Comparison of ENCODE assay signal across 8 cellular contexts in the genomic region with DNA sequence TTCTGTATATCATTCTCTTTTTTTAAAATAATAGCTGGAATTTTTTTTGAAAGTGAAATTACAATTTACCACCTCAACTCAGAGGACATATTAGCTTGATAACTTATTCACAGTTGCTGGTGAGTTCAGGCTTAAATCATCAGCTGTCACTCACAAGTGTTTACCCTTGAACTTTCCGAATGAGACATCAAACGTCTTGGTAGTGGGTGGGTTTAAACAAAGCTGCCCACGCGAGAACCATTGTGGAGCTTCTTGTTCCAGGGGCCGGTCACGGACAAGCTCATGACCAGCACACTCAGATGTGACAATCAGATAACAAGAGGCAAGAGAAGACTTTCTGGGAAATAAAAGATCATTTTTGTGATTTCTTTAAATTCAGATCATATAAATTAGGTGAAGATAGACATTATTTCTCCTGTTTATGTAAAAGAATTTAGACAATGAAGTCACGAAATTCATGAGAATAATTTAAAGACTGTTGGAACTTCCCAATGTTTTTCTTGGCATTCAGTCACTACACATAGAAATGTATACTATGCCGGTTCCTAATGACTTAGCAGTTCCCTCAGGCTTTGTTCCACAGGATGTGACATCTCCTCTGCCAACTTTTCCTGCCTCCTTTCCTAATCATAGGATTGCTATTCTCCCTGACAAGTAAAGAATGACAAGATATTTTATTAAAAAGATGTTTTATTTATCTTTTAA. TPM values are rescaled to one million over a fixed set of nuclear protein-coding genes. Genes with fewer than 3 reads are reported as not detected.
DNase-seq lines count a peak whose midpoint lies in the region; ATAC-seq, FAIRE-seq and TF ChIP-seq lines count a peak whose summit lies in the region.

No MANE protein-coding gene starts in this region.

- H3K4me3 Mint-ChIP-seq in osteocyte (ENCODE audit: unreplicated experiment) (peak overlapping the region; percentile 70), glutamatergic neuron (ENCODE audit: unreplicated experiment) (no peak overlapping the region)

- H3K36me3 Mint-ChIP-seq in osteocyte (ENCODE audit: unreplicated experiment) = peaks cover under 1% of the 10 kb centered on the region
- peaks cover 6% of the 10 kb centered on the region for H3K36me3 Mint-ChIP-seq in glutamatergic neuron (ENCODE audit: unreplicated experiment)

- no peaks in the 10 kb centered on the region for H3K27me3 ChIP-seq in endothelial cell of umbilical vein (ENCODE audit: control insufficient read depth in 2 of 2, insufficient read depth in 2 of 2, low read length in 2 of 2)

- H3K27me3 Mint-ChIP-seq in osteocyte (ENCODE audit: unreplicated experiment) = no peaks in the 10 kb centered on the region
- peaks cover 7% of the 10 kb centered on the region for H3K27me3 Mint-ChIP-seq in glutamatergic neuron (ENCODE audit: unreplicated experiment)

- no peaks in the 10 kb centered on the region for H3K79me2 ChIP-seq in endothelial cell of umbilical vein (ENCODE audit: control insufficient read depth, insufficient read depth, low read length)

- H3K27ac Mint-ChIP-seq in osteocyte (ENCODE audit: unreplicated experiment) (peak overlapping the region; percentile 98), glutamatergic neuron (ENCODE audit: unreplicated experiment) (no peak overlapping the region)

- peaks cover 60% of the 10 kb centered on the region for H3K4me1 ChIP-seq in endothelial cell of umbilical vein (ENCODE audit: control insufficient read depth, extremely low read depth, insufficient read depth, low read length)

- TF ChIP-seq CTCF in GM10248 (IDR thresholded peaks at IDR 0.05; ENCODE audit: control extremely low read depth, extremely low read depth, low read depth, missing control alignments) (no peak), endothelial cell of umbilical vein (IDR thresholded peaks at IDR 0.05; ENCODE audit: extremely low read depth in 1 of 2, insufficient read depth in 1 of 2, low read depth in 1 of 2, low read length in 2 of 2) (no peak), osteocyte (IDR thresholded peaks at IDR 0.05) (no peak), glutamatergic neuron (IDR thresholded peaks at IDR 0.05; ENCODE audit: partially characterized antibody, unreplicated experiment) (no peak)

- H3K9me3 Mint-ChIP-seq in osteocyte (ENCODE audit: unreplicated experiment) (no peaks in the 10 kb centered on the region), glutamatergic neuron (ENCODE audit: unreplicated experiment) (no peaks in the 10 kb centered on the region)

- no peaks in the 10 kb centered on the region for H3K9me1 ChIP-seq in endothelial cell of umbilical vein (replicated peaks; ENCODE audit: control insufficient read depth, extremely low read depth, insufficient read depth, low read length)

- peak overlapping the region; percentile 96 for H3K9ac ChIP-seq in endothelial cell of umbilical vein (replicated peaks; ENCODE audit: extremely low read depth, insufficient read depth, low read length)

- CTCF ChIA-PET in GM10248 (lab: Yijun Ruan, JAX) = interaction anchor here (0.7 to 2.7 kb wide), 26 partner anchors 9 to 621 kb away, joined by 3 to 31 read pairs (median 4); a partner anchor contains a TSS
- CTCF ChIA-PET in endothelial cell of umbilical vein (lab: Charles Lee) = interaction anchor here (0.5 to 4.0 kb wide), 40 partner anchors 9 to 634 kb away, joined by 3 to 59 read pairs (median 4); a partner anchor contains a TSS

- POLR2A ChIA-PET in GM10248 (lab: Yijun Ruan, JAX) = interaction anchor here (0.6 kb wide), 1 partner anchor 592 kb away, joined by 6 read pairs; no protein-coding TSS in a partner anchor
- POLR2A ChIA-PET in endothelial cell of umbilical vein (lab: Charles Lee) = interaction anchor here (0.8 to 1.7 kb wide), 3 partner anchors 16 to 166 kb away, joined by 5 to 16 read pairs (median 6); a partner anchor contains a TSS

- H3K27ac ChIP-seq in endothelial cell of umbilical vein (ENCODE audit: insufficient read depth, low read depth, low read length) = peak overlapping the region; percentile 100

- intact Hi-C loops in endothelial cell of umbilical vein (cut with micrococcal nuclease) = loop anchor here (1.0 to 10.0 kb wide), 12 partner anchors 17 to 617 kb away; a partner anchor contains a TSS

- dilution Hi-C loops in endothelial cell of umbilical vein (cut with MboI; ENCODE audit: extremely low pct_ligation_motif_present, low sequenced_read_pairs) = loop anchor here (25.0 kb wide), 1 partner anchor 432 kb away; no protein-coding TSS in a partner anchor

- no peak overlapping the region for H2AFZ ChIP-seq in endothelial cell of umbilical vein (ENCODE audit: low read depth, low read length)

- H3K4me3 ChIP-seq in endothelial cell of umbilical vein (replicated peaks in 1 of 3; ENCODE audit: insufficient read depth in 1 of 3, low read depth in 1 of 3, low read length in 3 of 3) = peak overlapping the region in 1 of 3 experiments; percentile 50

- peak; percentile 92 for FAIRE-seq in endothelial cell of umbilical vein (lab: Jason Lieb, UNC)

- no peaks in the 10 kb centered on the region for H3K9me3 ChIP-seq in endothelial cell of umbilical vein (replicated peaks; ENCODE audit: control insufficient read depth, insufficient read depth, low read length)

- TF ChIP-seq POLR2A in endothelial cell of umbilical vein (IDR thresholded peaks at IDR 0.05; ENCODE audit: low read depth, low read length) = peak; percentile 46

- H4K20me1 ChIP-seq in endothelial cell of umbilical vein (replicated peaks; ENCODE audit: control insufficient read depth, extremely low read depth, insufficient read depth, low read length) = no peaks in the 10 kb centered on the region

- H3K4me1 Mint-ChIP-seq in osteocyte (ENCODE audit: unreplicated experiment) (peaks cover 70% of the 10 kb centered on the region), glutamatergic neuron (ENCODE audit: low read depth, unreplicated experiment) (peaks cover 5% of the 10 kb centered on the region)

- peak overlapping the region; percentile 85 for H3K4me2 ChIP-seq in endothelial cell of umbilical vein (ENCODE audit: insufficient read depth, low read length)

- DNase-seq in GM10248 (ENCODE audit: extremely low spot score) (peak; percentile 59), endothelial cell of umbilical vein (ENCODE audit: low read depth, low spot score) (peak; percentile 94), osteocyte (ENCODE audit: extremely low spot score, unreplicated experiment) (no peak), cortex of kidney (lab: John Stamatoyannopoulos, UW) (no peak), glutamatergic neuron (no peak), NK-92 (lab: John Stamatoyannopoulos, UW; ENCODE audit: unreplicated experiment) (no peak)

- ATAC-seq in GM21825 (IDR thresholded peaks at IDR 0.05; ENCODE audit: unreplicated experiment) = peak; percentile 27

- TSS peak; percentile 66 for BruUV-seq in endothelial cell of umbilical vein (replicated peaks; lab: Mats Ljungman, UMichigan)

- no peaks in the 10 kb centered on the region for H3K36me3 ChIP-seq in endothelial cell of umbilical vein (ENCODE audit: control insufficient read depth in 2 of 2, extremely low read depth in 1 of 2, insufficient read depth in 2 of 2, low read length in 2 of 2)

TF ChIP-seq in PFSK-1, 5 proteins besides CTCF, POLR2A, EP300 and RAD21 (continues in another document):
- 0 out of 2 replicates have a peak, but pooled peaks have one; percentile 22 for TF ChIP-seq SIN3A (IDR thresholded peaks at IDR 0.05; ENCODE audit: borderline replicate concordance, insufficient read depth, low read length)
- TF ChIP-seq TAF1 (IDR thresholded peaks at IDR 0.05; ENCODE audit: borderline replicate concordance, insufficient read depth, low read length) = no peak
- TF ChIP-seq FOXP2 (optimal IDR thresholded peaks at IDR 0.05; ENCODE audit: borderline replicate concordance, extremely low read depth, extremely low read length, insufficient read depth) = peak; percentile 23

TF ChIP-seq in endothelial cell of umbilical vein, 7 proteins besides CTCF, POLR2A, EP300 and RAD21 (continues in another document):
- peak; percentile 73 for TF ChIP-seq POLR2AphosphoS5 (IDR thresholded peaks at IDR 0.05; ENCODE audit: insufficient read depth, low read depth, low read length)
- TF ChIP-seq, protein P1, sequence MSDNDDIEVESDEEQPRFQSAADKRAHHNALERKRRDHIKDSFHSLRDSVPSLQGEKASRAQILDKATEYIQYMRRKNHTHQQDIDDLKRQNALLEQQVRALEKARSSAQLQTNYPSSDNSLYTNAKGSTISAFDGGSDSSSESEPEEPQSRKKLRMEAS (IDR thresholded peaks at IDR 0.05; ENCODE audit: insufficient read depth, insufficient read length) = no peak
- no peak for TF ChIP-seq EZH2 (IDR thresholded peaks at IDR 0.05; ENCODE audit: borderline replicate concordance, low read depth, low read length, severe bottlenecking)
- peak; percentile 86 for TF ChIP-seq GATA2 (IDR thresholded peaks at IDR 0.05; ENCODE audit: insufficient read depth, insufficient read length, low read depth, low read length)
- TF ChIP-seq JUN (IDR thresholded peaks at IDR 0.05; ENCODE audit: borderline replicate concordance, insufficient read depth, insufficient read length, low read depth) = peak; percentile 63
- peak; percentile 55 for TF ChIP-seq FOS (IDR thresholded peaks at IDR 0.05; ENCODE audit: borderline replicate concordance, insufficient read depth, low read length)

RNA-seq across cellular contexts. Expression of a gene that starts 29.3 kb away (rescaled TPM):
- polyA plus RNA-seq in PFSK-1 (2012; ENCODE audit: insufficient read length, low read depth) = 3.2 TPM
- total RNA-seq in endothelial cell of umbilical vein (18.7 and 20.3 TPM in 2 replicates), osteocyte (28.0 and 28.9 TPM in 2 replicates), glutamatergic neuron (ENCODE audit: unreplicated experiment) (12.7 TPM)
- polyA plus RNA-seq in endothelial cell of umbilical vein = 27.1 and 32.2 TPM in 2 replicates
- 24.7 and 26.8 TPM in 2 replicates for polyA plus RNA-seq in endothelial cell of umbilical vein (2011; cell fraction: cytosol; rRNA removed)
- polyA plus RNA-seq in endothelial cell of umbilical vein (2011; cell fraction: nucleus; rRNA removed) = 22.9 and 23.5 TPM in 2 replicates
- 15.7 and 17.1 TPM in 2 replicates for polyA plus RNA-seq in endothelial cell of umbilical vein (2012)
- polyA minus RNA-seq in endothelial cell of umbilical vein = 48.8 and 59.8 TPM in 2 replicates
- polyA minus RNA-seq in endothelial cell of umbilical vein (2011; cell fraction: cytosol; rRNA and poly(A)+ RNA removed) = 12.0 TPM
- 26.5 and 38.8 TPM in 2 replicates for polyA minus RNA-seq in endothelial cell of umbilical vein (2011; cell fraction: nucleus; rRNA and poly(A)+ RNA removed)

RNA-seq across cellular contexts. Expression of a gene that starts 29.4 kb away (rescaled TPM):
- polyA plus RNA-seq in PFSK-1 (2012; ENCODE audit: insufficient read length, low read depth) = 13.8 TPM
- 27.4 and 29.9 TPM in 2 replicates for total RNA-seq in endothelial cell of umbilical vein
- polyA plus RNA-seq in endothelial cell of umbilical vein = 14.4 and 16.5 TPM in 2 replicates
- polyA plus RNA-seq in endothelial cell of umbilical vein (2011; cell fraction: cytosol; rRNA removed) = 19.0 and 19.5 TPM in 2 replicates
- polyA plus RNA-seq in endothelial cell of umbilical vein (2011; cell fraction: nucleus; rRNA removed) = 36.6 and 37.8 TPM in 2 replicates
- polyA plus RNA-seq in endothelial cell of umbilical vein (2012) = 18.1 and 24.8 TPM in 2 replicates
- polyA minus RNA-seq in endothelial cell of umbilical vein = 84.9 and 93.4 TPM in 2 replicates
- 17.7 TPM for polyA minus RNA-seq in endothelial cell of umbilical vein (2011; cell fraction: cytosol; rRNA and poly(A)+ RNA removed)
- polyA minus RNA-seq in endothelial cell of umbilical vein (2011; cell fraction: nucleus; rRNA and poly(A)+ RNA removed) = 96.8 and 111 TPM in 2 replicates
- total RNA-seq in osteocyte = 23.7 and 24.7 TPM in 2 replicates
- 19.0 TPM for total RNA-seq in glutamatergic neuron (ENCODE audit: unreplicated experiment)

Comparison
In these comparisons a context has a peak if more than half of its experiments do, and no peak if none do; other contexts are left out.
1. DNase-seq: peak in GM10248 (single experiment) and endothelial cell of umbilical vein (single experiment); none in osteocyte (single experiment), cortex of kidney (single experiment), glutamatergic neuron (single experiment) and NK-92 (single experiment).